Comparison of ENCODE assay signal across 27 cellular contexts in the genomic region with DNA sequence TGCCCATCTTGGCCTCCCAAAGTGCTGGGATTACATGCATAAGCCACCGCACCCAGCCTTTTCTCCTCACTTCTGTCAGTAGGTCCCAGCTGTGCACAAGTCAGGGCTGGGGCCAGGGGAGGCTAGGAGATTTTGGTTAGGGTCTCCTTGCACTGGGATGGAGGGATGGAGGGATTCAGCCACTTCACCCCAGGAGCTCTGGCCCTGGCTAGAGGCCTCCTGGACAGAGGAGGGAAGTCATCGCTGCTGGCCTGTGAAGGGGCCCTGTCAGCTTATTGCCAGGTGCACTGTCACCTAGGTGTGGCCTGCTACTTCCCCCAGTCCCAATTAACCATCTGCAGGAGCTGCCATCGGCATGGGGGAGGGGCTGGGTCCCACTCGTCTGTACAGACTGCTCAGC. TPM values are rescaled to one million over a fixed set of nuclear protein-coding genes. Genes with fewer than 3 reads are reported as not detected.
"Had no signal": no experiment of that assay in that cellular context is flagged by ENCODE, and none has a peak within 500 bp of the region (broad histone marks: within the 10 kb centered on the region; RNA-seq: fewer than 3 reads in every experiment).

No MANE protein-coding gene starts in this region.

- H3K27ac Mint-ChIP-seq: activated CD4-positive, alpha-beta memory T cell treated with anti-CD3 and anti-CD28 coated beads, Interleukin-2, amount 10 ng/mL, durations not matched to agents 7 days and 5 days; activated CD8-positive, alpha-beta memory T cell treated with anti-CD3 and anti-CD28 coated beads, Interleukin-2, amount 10 ng/mL, durations not matched to agents 7 days and 5 days; activated naive CD8-positive, alpha-beta T cell; activated T-helper 1 cell treated with anti-CD3 and anti-CD28 coated beads, Interleukin-12 subunit alpha, Interleukin-12 subunit beta, Interleukin-2, Interleukin-4 antibody, amounts not matched to agents 30 ng/mL and 10 ng/mL and 1 ng/mL, durations not matched to agents 14 hours and 24 hours and 36 hours; natural killer cell treated with Interleukin-12 subunit alpha and Interleukin-12 subunit beta and Interleukin-15 and Interleukin-18, amount 100 ng/mL, for 72 hours; stimulated activated naive B cell treated with anti-CD40 and anti-IgM and Interleukin-4, amounts not matched to agents 10 μg/mL and 1 μg/mL and 100 μg/mL, for 72 hours; T-helper 1 cell treated with Interleukin-12 subunit alpha and Interleukin-12 subunit beta and Interleukin-4 antibody, amounts not matched to agents 30 μg/mL and 1 μg/mL, for 36 hours had no signal

- H3K4me1 Mint-ChIP-seq: activated CD4-positive, alpha-beta memory T cell treated with anti-CD3 and anti-CD28 coated beads, Interleukin-2, amount 10 ng/mL, durations not matched to agents 7 days and 5 days; activated CD8-positive, alpha-beta memory T cell treated with anti-CD3 and anti-CD28 coated beads, Interleukin-2, amount 10 ng/mL, durations not matched to agents 7 days and 5 days; stimulated activated naive B cell treated with anti-CD40 and anti-IgM and Interleukin-4, amounts not matched to agents 10 μg/mL and 1 μg/mL and 100 μg/mL, for 72 hours had no signal

- H3K27me3 ChIP-seq: adrenal gland, ascending aorta, foreskin keratinocyte, neutrophil, pancreas, right lobe of liver, testis, upper lobe of left lung had no signal

- H3K27ac ChIP-seq: adrenal gland, ascending aorta, foreskin keratinocyte, neutrophil, pancreas, right lobe of liver, testis, upper lobe of left lung had no signal

- H3K9me3 ChIP-seq: adrenal gland, ascending aorta, neutrophil, pancreas, right lobe of liver, testis, upper lobe of left lung had no signal

- H3K4me1 ChIP-seq: adrenal gland, ascending aorta, foreskin keratinocyte, pancreas, right lobe of liver, testis, upper lobe of left lung had no signal

- DNase-seq: activated CD4-positive, alpha-beta memory T cell treated with anti-CD3 and anti-CD28 coated beads, Interleukin-2, amount 10 ng/mL, durations not matched to agents 7 days and 5 days; activated CD4-positive, alpha-beta T cell treated with anti-CD3 and anti-CD28 coated beads for 4 hours; activated CD4-positive, CD25-positive, alpha-beta regulatory T cell; activated CD8-positive, alpha-beta memory T cell treated with anti-CD3 and anti-CD28 coated beads, Interleukin-2, amount 10 ng/mL, durations not matched to agents 7 days and 5 days; central memory CD4-positive, alpha-beta T cell; effector memory CD4-positive, alpha-beta T cell; foreskin keratinocyte; hippocampal formation; left ventricle myocardium superior; mammary epithelial cell; midbrain; pancreas; small intestine; stimulated activated CD4-positive, alpha-beta T cell treated with anti-CD3 and anti-CD28 coated beads, Interleukin-15, amount 100 ng/mL, for 24 hours; stimulated activated CD4-positive, alpha-beta T cell treated with anti-CD3 and anti-CD28 coated beads, Interleukin-2, amount 100 ng/mL, for 48 hours; stimulated activated CD8-positive, alpha-beta memory T cell treated with anti-CD3 and anti-CD28 coated beads, Interleukin-4, amount 100 ng/mL, for 48 hours; stimulated activated naive B cell treated with anti-CD40 and anti-IgM and Interleukin-4, amounts not matched to agents 10 μg/mL and 1 μg/mL and 100 μg/mL, for 72 hours; testis; upper lobe of left lung had no signal

- H3K4me3 Mint-ChIP-seq: activated CD4-positive, alpha-beta memory T cell treated with anti-CD3 and anti-CD28 coated beads, Interleukin-2, amount 10 ng/mL, durations not matched to agents 7 days and 5 days; activated CD8-positive, alpha-beta memory T cell treated with anti-CD3 and anti-CD28 coated beads, Interleukin-2, amount 10 ng/mL, durations not matched to agents 7 days and 5 days; activated naive CD8-positive, alpha-beta T cell; activated T-helper 1 cell treated with anti-CD3 and anti-CD28 coated beads, Interleukin-12 subunit alpha, Interleukin-12 subunit beta, Interleukin-2, Interleukin-4 antibody, amounts not matched to agents 30 ng/mL and 10 ng/mL and 1 ng/mL, durations not matched to agents 14 hours and 24 hours and 36 hours; natural killer cell treated with Interleukin-12 subunit alpha and Interleukin-12 subunit beta and Interleukin-15 and Interleukin-18, amount 100 ng/mL, for 72 hours; stimulated activated naive B cell treated with anti-CD40 and anti-IgM and Interleukin-4, amounts not matched to agents 10 μg/mL and 1 μg/mL and 100 μg/mL, for 72 hours; T-helper 1 cell treated with Interleukin-12 subunit alpha and Interleukin-12 subunit beta and Interleukin-4 antibody, amounts not matched to agents 30 μg/mL and 1 μg/mL, for 36 hours had no signal

- H3K27me3 Mint-ChIP-seq: activated CD4-positive, alpha-beta memory T cell treated with anti-CD3 and anti-CD28 coated beads, Interleukin-2, amount 10 ng/mL, durations not matched to agents 7 days and 5 days; activated CD8-positive, alpha-beta memory T cell treated with anti-CD3 and anti-CD28 coated beads, Interleukin-2, amount 10 ng/mL, durations not matched to agents 7 days and 5 days had no signal

- H3K36me3 Mint-ChIP-seq: activated CD8-positive, alpha-beta memory T cell treated with anti-CD3 and anti-CD28 coated beads, Interleukin-2, amount 10 ng/mL, durations not matched to agents 7 days and 5 days; activated naive CD8-positive, alpha-beta T cell; natural killer cell treated with Interleukin-12 subunit alpha and Interleukin-12 subunit beta and Interleukin-15 and Interleukin-18, amount 100 ng/mL, for 72 hours; stimulated activated naive B cell treated with anti-CD40 and anti-IgM and Interleukin-4, amounts not matched to agents 10 μg/mL and 1 μg/mL and 100 μg/mL, for 72 hours had no signal

- H3K4me3 ChIP-seq: adrenal gland, ascending aorta, pancreas, right lobe of liver, testis, upper lobe of left lung had no signal

- ATAC-seq: activated CD8-positive, alpha-beta memory T cell treated with anti-CD3 and anti-CD28 coated beads, Interleukin-2, amount 10 ng/mL, durations not matched to agents 7 days and 5 days; foreskin keratinocyte; left ventricle myocardium superior; pancreas; right lobe of liver; stimulated activated naive B cell treated with anti-CD40 and anti-IgM and Interleukin-4, amounts not matched to agents 10 μg/mL and 1 μg/mL and 100 μg/mL, for 72 hours had no signal

- H3K36me3 ChIP-seq: adrenal gland, ascending aorta, neutrophil, pancreas, right lobe of liver, upper lobe of left lung had no signal

RNA-seq across cellular contexts. Expression of a gene that starts 52.2 kb away (rescaled TPM):
- total RNA-seq: activated CD4-positive, alpha-beta memory T cell treated with anti-CD3 and anti-CD28 coated beads, Interleukin-2, amount 10 ng/mL, durations not matched to agents 7 days and 5 days; activated CD8-positive, alpha-beta memory T cell treated with anti-CD3 and anti-CD28 coated beads, Interleukin-2, amount 10 ng/mL, durations not matched to agents 7 days and 5 days; activated T-helper 1 cell treated with anti-CD3 and anti-CD28 coated beads, Interleukin-12 subunit alpha, Interleukin-12 subunit beta, Interleukin-2, Interleukin-4 antibody, amounts not matched to agents 30 ng/mL and 10 ng/mL and 1 ng/mL, durations not matched to agents 14 hours and 24 hours and 36 hours; ascending aorta; left ventricle myocardium superior; natural killer cell treated with Interleukin-12 subunit alpha and Interleukin-12 subunit beta and Interleukin-15 and Interleukin-18, amount 100 ng/mL, for 72 hours had no signal
